21 cellular contexts compared by ENCODE assay signal in genomic region chr16:26826500-26826899, GRCh38.
DNase-seq lines count a peak whose midpoint lies in the region; ATAC-seq and TF ChIP-seq lines count a peak whose summit lies in the region.
"Had no signal": no experiment of that assay in that cellular context is flagged by ENCODE, and none has a peak within 500 bp of the region (broad histone marks: within the 10 kb centered on the region; RNA-seq: fewer than 3 reads in every experiment).

No MANE protein-coding gene starts in this region.

- no peaks in the 10 kb centered on the region for H3K79me2 ChIP-seq in SK-N-SH (ENCODE audit: insufficient read depth)

- WGBS in esophagus, 2 donors: 38 to 50% methylated on average over 4 of the region's 4 CpGs
- WGBS in esophagus squamous epithelium, 2 donors: 29 to 34% methylated on average over 3 to 4 of the region's 4 CpGs
- 7% methylated on average over 4 of the region's 4 CpGs for WGBS in SK-N-SH (ENCODE audit: low lambda C conversion rate)

- peak; percentile 4 for DNase-seq in activated CD8-positive, alpha-beta T cell treated with anti-CD3 and anti-CD28 coated beads, Interleukin-2, amount 10 ng/mL, durations not matched to agents 7 days and 5 days
- no peak for DNase-seq in activated CD8-positive, alpha-beta T cell treated with anti-CD3 and anti-CD28 coated beads for 36 hours
- no peak for DNase-seq in esophagus squamous epithelium (lab: John Stamatoyannopoulos, UW)
- DNase-seq in osteocyte (ENCODE audit: extremely low spot score, unreplicated experiment): peak; percentile 34
- no peak for DNase-seq in SK-N-SH
- no peak for DNase-seq in left cardiac atrium
- DNase-seq: BE2C; CD4-positive, alpha-beta T cell; CD8-positive, alpha-beta memory T cell; DMS 273 treated with DMSO at 0.1 percent for 48 hours; DMS53; DMS79 treated with DMSO at 0.1 percent for 48 hours; GF-D8; GM23248; H9 had no signal

- H3K4me3 ChIP-seq in esophagus (ENCODE audit: low read depth in 1 of 2, low read length in 2 of 2) (no peak overlapping the region), esophagus squamous epithelium (no peak overlapping the region), SK-N-SH (ENCODE audit: low read depth in 2 of 2, low read length in 1 of 2) (no peak overlapping the region)
- H3K4me3 ChIP-seq: BLaER1 treated with 17β-estradiol and CSF1 and Interleukin-3, amounts not matched to agents 10 nM and 100 nM; GM23248 had no signal

- no peak overlapping the region for H3K9ac ChIP-seq in SK-N-SH
- H3K9ac ChIP-seq: BLaER1 treated with 17β-estradiol and CSF1 and Interleukin-3, amounts not matched to agents 10 nM and 100 nM; GM23248 had no signal

- H3K4me1 Mint-ChIP-seq in activated CD8-positive, alpha-beta T cell treated with anti-CD3 and anti-CD28 coated beads, Interleukin-2, amount 10 ng/mL, durations not matched to agents 7 days and 5 days (ENCODE audit: low read depth): no peaks in the 10 kb centered on the region
- no peaks in the 10 kb centered on the region for H3K4me1 Mint-ChIP-seq in activated CD8-positive, alpha-beta T cell treated with anti-CD3 and anti-CD28 coated beads for 36 hours (ENCODE audit: low read depth)
- no peaks in the 10 kb centered on the region for H3K4me1 Mint-ChIP-seq in osteocyte (ENCODE audit: unreplicated experiment)
- H3K4me1 Mint-ChIP-seq: CD14-positive monocyte; CD8-positive, alpha-beta memory T cell had no signal

- H4K20me1 ChIP-seq in SK-N-SH (ENCODE audit: insufficient read depth): no peaks in the 10 kb centered on the region
- H4K20me1 ChIP-seq: BLaER1 treated with 17β-estradiol and CSF1 and Interleukin-3, amounts not matched to agents 10 nM and 100 nM had no signal

- H3K36me3 Mint-ChIP-seq in activated CD8-positive, alpha-beta T cell treated with anti-CD3 and anti-CD28 coated beads, Interleukin-2, amount 10 ng/mL, durations not matched to agents 7 days and 5 days (ENCODE audit: low read depth): no peaks in the 10 kb centered on the region
- H3K36me3 Mint-ChIP-seq in activated CD8-positive, alpha-beta T cell treated with anti-CD3 and anti-CD28 coated beads for 36 hours (ENCODE audit: low read depth): no peaks in the 10 kb centered on the region
- H3K36me3 Mint-ChIP-seq in osteocyte (ENCODE audit: unreplicated experiment): no peaks in the 10 kb centered on the region
- H3K36me3 Mint-ChIP-seq: CD14-positive monocyte; CD8-positive, alpha-beta memory T cell had no signal

- no peak for TF ChIP-seq POLR2A in esophagus squamous epithelium (IDR thresholded peaks at IDR 0.05)

- POLR2A ChIA-PET in activated CD8-positive, alpha-beta T cell treated with anti-CD3 and anti-CD28 coated beads, Interleukin-2, amount 10 ng/mL, durations not matched to agents 7 days and 5 days (lab: Charles Lee): no interaction called here
- POLR2A ChIA-PET in activated CD8-positive, alpha-beta T cell treated with anti-CD3 and anti-CD28 coated beads for 36 hours (lab: Charles Lee): no interaction called here
- POLR2A ChIA-PET in SK-N-SH (lab: Yijun Ruan, JAX): no interaction called here

- CTCF ChIA-PET in activated CD8-positive, alpha-beta T cell treated with anti-CD3 and anti-CD28 coated beads, Interleukin-2, amount 10 ng/mL, durations not matched to agents 7 days and 5 days (lab: Charles Lee): no interaction called here
- CTCF ChIA-PET in activated CD8-positive, alpha-beta T cell treated with anti-CD3 and anti-CD28 coated beads for 36 hours (lab: Charles Lee): no interaction called here
- CTCF ChIA-PET in SK-N-SH (lab: Yijun Ruan, JAX): no interaction called here

- H3K9me3 Mint-ChIP-seq in activated CD8-positive, alpha-beta T cell treated with anti-CD3 and anti-CD28 coated beads, Interleukin-2, amount 10 ng/mL, durations not matched to agents 7 days and 5 days (ENCODE audit: insufficient read depth): no peaks in the 10 kb centered on the region
- no peaks in the 10 kb centered on the region for H3K9me3 Mint-ChIP-seq in activated CD8-positive, alpha-beta T cell treated with anti-CD3 and anti-CD28 coated beads for 36 hours
- peaks cover 3% of the 10 kb centered on the region for H3K9me3 Mint-ChIP-seq in osteocyte (ENCODE audit: unreplicated experiment)
- H3K9me3 Mint-ChIP-seq: CD14-positive monocyte; CD4-positive, alpha-beta T cell; H9 had no signal

- H3K27me3 Mint-ChIP-seq in activated CD8-positive, alpha-beta T cell treated with anti-CD3 and anti-CD28 coated beads, Interleukin-2, amount 10 ng/mL, durations not matched to agents 7 days and 5 days (ENCODE audit: low read depth): peaks cover 5% of the 10 kb centered on the region
- peaks cover 11% of the 10 kb centered on the region for H3K27me3 Mint-ChIP-seq in activated CD8-positive, alpha-beta T cell treated with anti-CD3 and anti-CD28 coated beads for 36 hours
- H3K27me3 Mint-ChIP-seq in osteocyte (ENCODE audit: unreplicated experiment): no peaks in the 10 kb centered on the region

- H3K36me3 ChIP-seq in esophagus (ENCODE audit: control insufficient read depth in 2 of 2, insufficient read depth in 2 of 2, low read length in 1 of 2): no peaks in the 10 kb centered on the region
- no peaks in the 10 kb centered on the region for H3K36me3 ChIP-seq in esophagus squamous epithelium
- H3K36me3 ChIP-seq in SK-N-SH (replicated peaks in 1 of 2; ENCODE audit: control insufficient read depth in 1 of 2, insufficient read depth in 2 of 2, low read length in 1 of 2): no peaks in the 10 kb centered on the region
- H3K36me3 ChIP-seq: BE2C; BLaER1 treated with 17β-estradiol and CSF1 and Interleukin-3, amounts not matched to agents 10 nM and 100 nM had no signal

- H2AFZ ChIP-seq in SK-N-SH (ENCODE audit: low read depth): no peak overlapping the region
- H2AFZ ChIP-seq: GM23248 had no signal

- H3K27ac Mint-ChIP-seq in activated CD8-positive, alpha-beta T cell treated with anti-CD3 and anti-CD28 coated beads, Interleukin-2, amount 10 ng/mL, durations not matched to agents 7 days and 5 days: no peak overlapping the region
- no peak overlapping the region for H3K27ac Mint-ChIP-seq in activated CD8-positive, alpha-beta T cell treated with anti-CD3 and anti-CD28 coated beads for 36 hours
- H3K27ac Mint-ChIP-seq in osteocyte (ENCODE audit: unreplicated experiment): no peak overlapping the region
- H3K27ac Mint-ChIP-seq: CD14-positive monocyte; CD4-positive, alpha-beta T cell; CD8-positive, alpha-beta memory T cell; H9 had no signal

- H3F3A ChIP-seq in SK-N-SH (replicated peaks; ENCODE audit: insufficient read depth): no peaks in the 10 kb centered on the region

- H3K4me2 ChIP-seq in SK-N-SH: no peak overlapping the region
- H3K4me2 ChIP-seq: BLaER1 treated with 17β-estradiol and CSF1 and Interleukin-3, amounts not matched to agents 10 nM and 100 nM had no signal

- H3K9me3 ChIP-seq in esophagus (ENCODE audit: control insufficient read depth in 2 of 2, insufficient read depth in 1 of 2, low read depth in 1 of 2, low read length in 1 of 2) (no peaks in the 10 kb centered on the region), esophagus squamous epithelium (no peaks in the 10 kb centered on the region), SK-N-SH (no peaks in the 10 kb centered on the region)
- H3K9me3 ChIP-seq: BE2C; BLaER1 treated with 17β-estradiol and CSF1 and Interleukin-3, amounts not matched to agents 10 nM and 100 nM had no signal

- no peaks in the 10 kb centered on the region for H3K9me2 ChIP-seq in SK-N-SH

- no peak for TF ChIP-seq EP300 in SK-N-SH (IDR thresholded peaks at IDR 0.05; ENCODE audit: borderline replicate concordance in 1 of 2, low read depth in 1 of 2, low read length in 1 of 2)

- H3K4me1 ChIP-seq in esophagus (ENCODE audit: control insufficient read depth in 2 of 2, insufficient read depth in 2 of 2, low read length in 1 of 2): peaks cover 0 to 2% of the 10 kb centered on the region in 2 donors
- H3K4me1 ChIP-seq in esophagus squamous epithelium: peaks cover 0 to 21% (median 0%) of the 10 kb centered on the region in 3 donors
- H3K4me1 ChIP-seq in SK-N-SH (ENCODE audit: control insufficient read depth in 1 of 2, insufficient read depth in 2 of 2, low read depth in 1 of 2, low read length in 1 of 2): no peaks in the 10 kb centered on the region
- H3K4me1 ChIP-seq: BE2C; BLaER1 treated with 17β-estradiol and CSF1 and Interleukin-3, amounts not matched to agents 10 nM and 100 nM had no signal

- no peak for TF ChIP-seq CTCF in activated CD8-positive, alpha-beta T cell treated with anti-CD3 and anti-CD28 coated beads for 36 hours (IDR thresholded peaks at IDR 0.05)
- peak in 1 of 6 experiments; percentile 10 for TF ChIP-seq CTCF in esophagus squamous epithelium (IDR thresholded peaks at IDR 0.05)
- TF ChIP-seq CTCF in osteocyte (IDR thresholded peaks at IDR 0.05): no peak
- TF ChIP-seq CTCF in SK-N-SH (IDR thresholded peaks at IDR 0.05): no peak

- ATAC-seq in activated CD8-positive, alpha-beta T cell treated with anti-CD3 and anti-CD28 coated beads, Interleukin-2, amount 10 ng/mL, durations not matched to agents 7 days and 5 days: no peak
- ATAC-seq in activated CD8-positive, alpha-beta T cell treated with anti-CD3 and anti-CD28 coated beads for 36 hours: no peak
- no peak for ATAC-seq in GM21786 (IDR thresholded peaks at IDR 0.05; ENCODE audit: unreplicated experiment)
- no peak for ATAC-seq in left cardiac atrium
- ATAC-seq: HCT116 had no signal

- intact Hi-C loops in activated CD8-positive, alpha-beta T cell treated with anti-CD3 and anti-CD28 coated beads for 36 hours (cut with micrococcal nuclease): no loop called here
- intact Hi-C loops in esophagus squamous epithelium (cut with DNase I) (no loop called here), left cardiac atrium (cut with DNase I) (no loop called here)

- no peak overlapping the region for H3K4me3 Mint-ChIP-seq in activated CD8-positive, alpha-beta T cell treated with anti-CD3 and anti-CD28 coated beads, Interleukin-2, amount 10 ng/mL, durations not matched to agents 7 days and 5 days
- no peak overlapping the region for H3K4me3 Mint-ChIP-seq in activated CD8-positive, alpha-beta T cell treated with anti-CD3 and anti-CD28 coated beads for 36 hours
- no peak overlapping the region for H3K4me3 Mint-ChIP-seq in osteocyte (ENCODE audit: unreplicated experiment)
- H3K4me3 Mint-ChIP-seq: CD14-positive monocyte; CD4-positive, alpha-beta T cell; CD8-positive, alpha-beta memory T cell; H9 had no signal

- no peaks in the 10 kb centered on the region for H3K27me3 ChIP-seq in esophagus (ENCODE audit: control insufficient read depth in 1 of 2, insufficient read depth in 2 of 2, low read length in 2 of 2)
- no peaks in the 10 kb centered on the region for H3K27me3 ChIP-seq in esophagus squamous epithelium
- no peaks in the 10 kb centered on the region for H3K27me3 ChIP-seq in SK-N-SH (ENCODE audit: insufficient read depth)
- H3K27me3 ChIP-seq: BE2C; BLaER1 treated with 17β-estradiol and CSF1 and Interleukin-3, amounts not matched to agents 10 nM and 100 nM had no signal

- H3K27ac ChIP-seq in esophagus (ENCODE audit: low read depth in 2 of 2, low read length in 1 of 2) (peak overlapping the region; percentile 22 to 28), esophagus squamous epithelium (peak overlapping the region in 3 of 4 donors; percentile 39 to 50 (median 49)), SK-N-SH (ENCODE audit: low read depth in 2 of 2, low read length in 1 of 2) (no peak overlapping the region)
- H3K27ac ChIP-seq: 22Rv1; BLaER1 treated with 17β-estradiol and CSF1 and Interleukin-3, amounts not matched to agents 10 nM and 100 nM; GM23248 had no signal

- no peak for TF ChIP-seq RAD21 in SK-N-SH (IDR thresholded peaks at IDR 0.05; ENCODE audit: low read length)

Comparison
In these comparisons a context has a peak if more than half of its experiments do, and no peak if none do; other contexts are left out.
1. DNase-seq: peak in activated CD8-positive, alpha-beta T cell treated with anti-CD3 and anti-CD28 coated beads, Interleukin-2, amount 10 ng/mL, durations not matched to agents 7 days and 5 days (single experiment) and osteocyte (single experiment); none in activated CD8-positive, alpha-beta T cell treated with anti-CD3 and anti-CD28 coated beads for 36 hours (single experiment), esophagus squamous epithelium (single experiment), SK-N-SH (single experiment) and left cardiac atrium (single experiment).
2. H3K27ac ChIP-seq: peak in esophagus (2 of 2) and esophagus squamous epithelium (3 of 4); none in SK-N-SH (0 of 2).